33 cellular contexts compared by ENCODE assay signal in genomic region chr18:31718386-31718785, GRCh38. TPM values are rescaled to one million over a fixed set of nuclear protein-coding genes. Genes with fewer than 3 reads are reported as not detected.
"Had no signal": no experiment of that assay in that cellular context is flagged by ENCODE, and none has a peak within 500 bp of the region (broad histone marks: within the 10 kb centered on the region; RNA-seq: fewer than 3 reads in every experiment).

No MANE protein-coding gene starts in this region.

- H3K9me3 ChIP-seq: neutrophil, right atrium auricular region, right lobe of liver, suprapubic skin, thoracic aorta, tibial artery had no signal

- H3K4me1 ChIP-seq: neural progenitor cell, right atrium auricular region, right lobe of liver, uterus had no signal

- H3K27me3 ChIP-seq: hepatocyte, neural progenitor cell, right atrium auricular region, right lobe of liver, stomach, suprapubic skin, tibial artery, uterus had no signal

- H3K4me3 ChIP-seq: heart right ventricle, hepatocyte, lung, neural progenitor cell, right atrium auricular region, right lobe of liver, smooth muscle cell, stomach, suprapubic skin, thoracic aorta, tibial artery, uterus had no signal

- H3K4me3 Mint-ChIP-seq: mesothelial cell of epicardium; naive B cell; natural killer cell; nephron progenitor cell; neural progenitor cell; stimulated activated memory B cell treated with anti-CD40 and anti-IgM and Interleukin-4, amounts not matched to agents 10 μg/mL and 1 μg/mL and 100 μg/mL, for 72 hours; type B pancreatic cell had no signal

- H3K27me3 Mint-ChIP-seq: progenitor cell of endocrine pancreas; stimulated activated memory B cell treated with anti-CD40 and anti-IgM and Interleukin-4, amounts not matched to agents 10 μg/mL and 1 μg/mL and 100 μg/mL, for 72 hours; type B pancreatic cell had no signal

- H3K4me1 Mint-ChIP-seq: naive B cell; natural killer cell; neural progenitor cell; stimulated activated memory B cell treated with anti-CD40 and anti-IgM and Interleukin-4, amounts not matched to agents 10 μg/mL and 1 μg/mL and 100 μg/mL, for 72 hours had no signal

- DNase-seq: heart right ventricle; islet precursor cell; naive B cell; natural killer cell; nephron progenitor cell; occipital lobe; right lobe of liver; stimulated activated CD4-positive, alpha-beta T cell treated with anti-CD3 and anti-CD28 coated beads, Interleukin-1b, Interleukin-23, amount 100 ng/mL, for 48 hours; stimulated activated CD4-positive, alpha-beta T cell treated with anti-CD3 and anti-CD28 coated beads, Interleukin-2, amount 100 ng/mL, for 48 hours; stimulated activated CD4-positive, alpha-beta T cell treated with anti-CD3 and anti-CD28 coated beads, Interleukin-4, amount 100 ng/mL, for 4 hours; stimulated activated CD8-positive, alpha-beta memory T cell treated with anti-CD3 and anti-CD28 coated beads, Interleukin-4, amount 100 ng/mL, for 48 hours; stimulated activated naive CD8-positive, alpha-beta T cell treated with anti-CD3 and anti-CD28 coated beads, Interleukin-15, Interleukin-2, amounts not matched to agents 100 U/mL and 50 U/mL, for 24 hours; stomach; tibial artery; uterus had no signal

- H3K79me2 ChIP-seq: hepatocyte had no signal

- H3K36me3 Mint-ChIP-seq: naive B cell; natural killer cell; neural progenitor cell; stimulated activated memory B cell treated with anti-CD40 and anti-IgM and Interleukin-4, amounts not matched to agents 10 μg/mL and 1 μg/mL and 100 μg/mL, for 72 hours had no signal

- H3K9me3 Mint-ChIP-seq: natural killer cell had no signal

- ATAC-seq: left lobe of liver; natural killer cell; right lobe of liver; stimulated activated memory B cell treated with anti-CD40 and anti-IgM and Interleukin-4, amounts not matched to agents 10 μg/mL and 1 μg/mL and 100 μg/mL, for 72 hours; stimulated activated naive CD8-positive, alpha-beta T cell treated with anti-CD3 and anti-CD28 coated beads, Interleukin-15, Interleukin-2, amounts not matched to agents 100 U/mL and 50 U/mL, for 24 hours had no signal

- H3K9ac ChIP-seq: neural progenitor cell had no signal

- H3K36me3 ChIP-seq: heart right ventricle, neural progenitor cell, neutrophil, right atrium auricular region, right lobe of liver, stomach, suprapubic skin, thoracic aorta, tibial artery, uterus had no signal

- H3K4me2 ChIP-seq: hepatocyte, neural progenitor cell, smooth muscle cell had no signal

- H3K27ac ChIP-seq: heart right ventricle, hepatocyte, neural progenitor cell, neutrophil, right atrium auricular region, right lobe of liver, stomach, suprapubic skin, thoracic aorta, tibial artery, uterus had no signal

- H2AFZ ChIP-seq: hepatocyte, neural progenitor cell had no signal

- H3K27ac Mint-ChIP-seq: naive B cell; natural killer cell; nephron progenitor cell; neural progenitor cell; progenitor cell of endocrine pancreas; stimulated activated memory B cell treated with anti-CD40 and anti-IgM and Interleukin-4, amounts not matched to agents 10 μg/mL and 1 μg/mL and 100 μg/mL, for 72 hours; type B pancreatic cell had no signal

RNA-seq across cellular contexts. Expression of gene SLC25A52, which starts 42.3 kb away (rescaled TPM):
- total RNA-seq: hepatocyte, kidney epithelial cell, left lobe of liver, lower leg skin, mesothelial cell of epicardium, occipital lobe, osteocyte, progenitor cell of endocrine pancreas, pulmonary artery endothelial cell, right atrium auricular region, right lobe of liver, skeletal muscle tissue, smooth muscle cell, stomach, suprapubic skin, thoracic aorta, uterus had no signal
